ENCODE assay signal across 9 cellular contexts in genomic region chr17:7336240-7337175, GRCh38. TPM values are rescaled to one million over a fixed set of nuclear protein-coding genes. Genes with fewer than 3 reads are reported as not detected.
DNase-seq lines count a peak whose midpoint lies in the region; ATAC-seq and TF ChIP-seq lines count a peak whose summit lies in the region.
"Had no signal": no experiment of that assay in that cellular context is flagged by ENCODE, and none has a peak within 500 bp of the region (broad histone marks: within the 10 kb centered on the region; RNA-seq: fewer than 3 reads in every experiment).

TSS of gene ACAP1 (plus strand) at chr17:7336529. CDS start at chr17:7336735, 206 bp downstream.

- H3K27ac ChIP-seq in heart left ventricle = peak within 1 kb of the TSS in 1 of 12 donors; percentile 82
- H3K27ac ChIP-seq: ovary had no signal

- H3K36me3 ChIP-seq in heart left ventricle = no peaks in the 10 kb centered on the region
- H3K36me3 ChIP-seq: ovary had no signal

- ATAC-seq in heart left ventricle (peak in 3 of 4 donors; percentile 23 to 67 (median 57)), GM21515 (IDR thresholded peaks at IDR 0.05; ENCODE audit: unreplicated experiment) (no peak)

- TF ChIP-seq POLR2A in GM18526 (IDR thresholded peaks at IDR 0.05; ENCODE audit: extremely low read depth, insufficient read length) (peak; percentile 49), heart left ventricle (IDR thresholded peaks at IDR 0.05) (no peak)

- DNase-seq in HUDEP-2 (lab: John Stamatoyannopoulos, UW; ENCODE audit: unreplicated experiment in 76 of 76) (peak in 59 of 76 experiments; percentile 9 to 83 (median 58)), heart left ventricle (peak in 1 of 5 donors; percentile 84), NCI-H2107 treated with DMSO at 0.1 percent for 48 hours (lab: John Stamatoyannopoulos, UW; ENCODE audit: unreplicated experiment) (no peak), NCI-H774 (lab: John Stamatoyannopoulos, UW) (no peak)
- peak; percentile 81 to 84 for DNase-seq in activated CD4-positive, alpha-beta T cell treated with anti-CD3 and anti-CD28 coated beads, Interleukin-2, amount 50 U/mL, for 4 hours
- peak; percentile 82 for DNase-seq in stimulated activated CD4-positive, alpha-beta T cell treated with anti-CD3 and anti-CD28 coated beads, Interleukin-4, amount 100 ng/mL, for 4 hours

- H3K27me3 ChIP-seq in heart left ventricle = peaks cover 0 to 59% (median 5%) of the 10 kb centered on the region in 9 donors
- H3K27me3 ChIP-seq: ovary had no signal

- intact Hi-C loops in heart left ventricle (cut with DNase I) = no loop called here

- H3K4me3 ChIP-seq in heart left ventricle = peak within 1 kb of the TSS in 5 of 12 donors; percentile 9 to 63 (median 12)
- H3K4me3 ChIP-seq: ovary had no signal

- WGBS in heart left ventricle, 4 donors = 46 to 57% (median 51%) methylated on average over 14 to 17 of the region's 17 CpGs

- H3K9me3 ChIP-seq in heart left ventricle = no peaks in the 10 kb centered on the region
- H3K9me3 ChIP-seq: ovary had no signal

- no peak for TF ChIP-seq CTCF in heart left ventricle (IDR thresholded peaks at IDR 0.05)

- peaks cover 0 to 31% (median 0%) of the 10 kb centered on the region in 12 donors for H3K4me1 ChIP-seq in heart left ventricle

RNA-seq across cellular contexts. Expression of gene ACAP1, which starts in this region (rescaled TPM):
- 10 to 100 TPM in 5 of 9 donors, 1 to 10 TPM in 3, under 1 TPM in 1; 0.88 to 24.2 (median 16.4) TPM for total RNA-seq in heart left ventricle
- 1 to 10 TPM; 2.6 to 6.1 TPM for polyA plus RNA-seq in heart left ventricle

Comparison
In these comparisons a context has a peak if more than half of its experiments do, and no peak if none do; other contexts are left out.
1. DNase-seq: peak in HUDEP-2 (59 of 76), activated CD4-positive, alpha-beta T cell treated with anti-CD3 and anti-CD28 coated beads, Interleukin-2, amount 50 U/mL, for 4 hours (2 of 2) and stimulated activated CD4-positive, alpha-beta T cell treated with anti-CD3 and anti-CD28 coated beads, Interleukin-4, amount 100 ng/mL, for 4 hours (2 of 2); none in NCI-H2107 treated with DMSO at 0.1 percent for 48 hours (single experiment) and NCI-H774 (single experiment).